In the genomic region with DNA sequence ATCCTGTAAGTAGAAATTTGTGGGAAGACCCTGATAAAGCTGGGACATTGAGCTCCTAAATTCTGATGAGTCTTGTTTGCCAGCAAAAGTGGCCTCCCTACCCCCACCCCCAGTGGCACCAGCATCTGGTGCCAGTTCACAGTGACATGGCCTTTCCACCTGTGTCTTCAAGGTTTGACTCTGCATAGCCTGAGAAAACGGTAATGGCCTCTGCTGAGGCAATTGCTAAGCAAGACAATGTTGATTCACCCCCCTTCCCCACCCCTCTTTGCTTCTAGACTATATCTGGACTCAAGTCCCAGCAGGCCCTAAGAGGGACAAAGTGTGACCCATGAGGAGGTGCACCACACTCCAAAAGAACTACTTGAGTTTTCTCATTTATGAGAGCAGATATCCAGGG, we compare ENCODE assay signal across 38 cellular contexts. TPM values are rescaled to one million over a fixed set of nuclear protein-coding genes. Genes with fewer than 3 reads are reported as not detected.
"Had no signal": no experiment of that assay in that cellular context is flagged by ENCODE, and none has a peak within 500 bp of the region (broad histone marks: within the 10 kb centered on the region; RNA-seq: fewer than 3 reads in every experiment).

No MANE protein-coding gene starts in this region.

- H3K36me3 ChIP-seq: MG63 had no signal

- H3K9me3 ChIP-seq: MG63 had no signal

- DNase-seq: Karpas-422, Kasumi-1, MG63, MM.1S, MV-4-11, NCI-H1048, NCI-H1092, NCI-H1092 treated with DMSO at 0.1 percent for 48 hours, NCI-H1105, NCI-H1105 treated with DMSO at 0.1 percent for 48 hours, NCI-H1417, NCI-H1417 treated with DMSO at 0.1 percent for 48 hours, NCI-H1436, NCI-H1436 treated with DMSO at 0.1 percent for 48 hours, NCI-H146, NCI-H1694, NCI-H1694 treated with DMSO at 0.1 percent for 48 hours, NCI-H187, NCI-H187 treated with DMSO at 0.1 percent for 48 hours, NCI-H1930, NCI-H2029, NCI-H2029 treated with DMSO at 0.1 percent for 48 hours, NCI-H2081, NCI-H2081 treated with DMSO at 0.1 percent for 48 hours, NCI-H2107, NCI-H2171, NCI-H2171 treated with DMSO at 0.1 percent for 48 hours, NCI-H2227 treated with DMSO at 0.1 percent for 48 hours, NCI-H226, NCI-H345, NCI-H446, NCI-H446 treated with DMSO at 0.1 percent for 48 hours, NCI-H510A, NCI-H510A treated with DMSO at 0.1 percent for 48 hours, NCI-H524 had no signal

- H3K27me3 ChIP-seq: MG63 had no signal

- H3K4me3 ChIP-seq: MG63 had no signal

RNA-seq across cellular contexts. Expression of a gene that starts 48.0 kb away (rescaled TPM):
- total RNA-seq: LHCN-M2, MCF 10A, NCI-H460 had no signal
